In the genomic region with DNA sequence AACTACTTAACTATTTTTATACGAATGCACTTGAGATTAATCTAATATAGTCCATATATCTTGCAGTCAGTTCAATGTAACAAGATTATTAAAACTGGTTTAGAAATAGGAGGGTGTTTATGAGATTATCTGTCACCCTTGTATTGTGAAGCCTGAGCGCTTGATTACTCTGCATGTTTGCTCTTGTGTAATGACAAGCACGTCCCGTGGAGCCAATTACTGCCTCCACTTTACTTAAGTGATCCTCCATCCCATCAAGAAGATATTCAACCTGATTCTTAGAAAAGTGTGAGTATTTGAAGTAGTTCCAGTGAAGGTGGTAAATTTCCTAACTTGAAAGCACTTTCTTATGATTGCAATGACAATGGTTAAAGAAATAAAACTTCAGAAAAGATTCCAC, we compare ENCODE assay signal across 13 cellular contexts.
"Had no signal": no experiment of that assay in that cellular context is flagged by ENCODE, and none has a peak within 500 bp of the region (broad histone marks: within the 10 kb centered on the region; RNA-seq: fewer than 3 reads in every experiment).

No MANE protein-coding gene starts in this region.

- H3K27ac ChIP-seq: esophagus squamous epithelium, sigmoid colon, tibial nerve, vagina had no signal

- H3K36me3 ChIP-seq: esophagus squamous epithelium, sigmoid colon, tibial nerve, vagina had no signal

- H3K4me3 ChIP-seq: esophagus squamous epithelium, sigmoid colon, tibial nerve, vagina had no signal

- DNase-seq: activated CD4-positive, alpha-beta T cell treated with anti-CD3 and anti-CD28 coated beads, Interleukin-2, amount 10 ng/mL, durations not matched to agents 7 days and 5 days; activated CD4-positive, CD25-positive, alpha-beta regulatory T cell; activated CD8-positive, alpha-beta memory T cell treated with anti-CD3 and anti-CD28 coated beads for 24 hours; activated naive CD4-positive, alpha-beta T cell treated with anti-CD3 and anti-CD28 coated beads, Interleukin-2, amount 10 ng/mL, durations not matched to agents 7 days and 5 days; activated T-cell treated with anti-CD3 and anti-CD28 coated beads for 4 hours; esophagus squamous epithelium; foreskin fibroblast; glutamatergic neuron; sigmoid colon; stimulated activated CD4-positive, alpha-beta T cell treated with anti-CD3 and anti-CD28 coated beads, Interleukin-2, amount 100 ng/mL, for 24 hours; stimulated activated naive B cell treated with anti-CD40 and anti-IgM and Interleukin-4, amounts not matched to agents 10 μg/mL and 1 μg/mL and 100 μg/mL, for 72 hours had no signal

- H3K9me3 ChIP-seq: esophagus squamous epithelium, sigmoid colon, tibial nerve, vagina had no signal

- H3K27me3 ChIP-seq: esophagus squamous epithelium, sigmoid colon, tibial nerve, vagina had no signal

- H3K4me1 ChIP-seq: sigmoid colon, tibial nerve, vagina had no signal
